24 cellular contexts compared by ENCODE assay signal in the genomic region with DNA sequence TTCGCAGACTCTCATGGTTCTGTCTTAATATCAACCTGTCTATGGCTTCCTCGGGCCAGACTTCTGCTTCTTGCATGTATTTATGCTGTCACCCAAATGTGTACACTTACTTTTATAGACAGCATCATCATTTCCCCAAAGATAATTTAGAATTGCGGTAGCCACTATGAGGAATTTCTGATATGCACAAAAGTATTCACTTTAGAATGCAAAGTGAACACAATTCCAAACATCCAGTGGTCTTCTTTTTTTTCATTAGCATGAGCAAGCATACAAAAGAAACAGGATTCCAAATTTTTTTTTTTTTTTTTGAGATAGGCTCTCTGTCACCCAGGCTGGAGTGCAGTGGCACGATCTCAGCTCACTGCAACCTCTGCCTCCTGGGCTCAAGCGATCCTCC. TPM values are rescaled to one million over a fixed set of nuclear protein-coding genes. Genes with fewer than 3 reads are reported as not detected.
DNase-seq lines count a peak whose midpoint lies in the region; ATAC-seq and TF ChIP-seq lines count a peak whose summit lies in the region.
"Had no signal": no experiment of that assay in that cellular context is flagged by ENCODE, and none has a peak within 500 bp of the region (broad histone marks: within the 10 kb centered on the region; RNA-seq: fewer than 3 reads in every experiment).

No MANE protein-coding gene starts in this region.

- H3K79me1 ChIP-seq in H9 (ENCODE audit: insufficient read depth, low read depth, low read length, poor library complexity, severe bottlenecking) = no peaks in the 10 kb centered on the region

- H3K4me1 Mint-ChIP-seq in H9 (peaks cover 12 to 13% of the 10 kb centered on the region in 2 experiments), Caco-2 (ENCODE audit: low read depth, unreplicated experiment) (peaks cover 8% of the 10 kb centered on the region)
- peaks cover 10% of the 10 kb centered on the region for H3K4me1 Mint-ChIP-seq in activated T-helper 17 cell treated with anti-CD3 and anti-CD28 coated beads, Interleukin-2, amount 50 U/mL, for 72 hours
- peaks cover 28% of the 10 kb centered on the region for H3K4me1 Mint-ChIP-seq in activated CD4-positive, alpha-beta T cell treated with anti-CD3 and anti-CD28 coated beads, Interleukin-2, amount 10 ng/mL, durations not matched to agents 7 days and 5 days

- WGBS in H9 (ENCODE audit: extremely low coverage, insufficient read length, low lambda C conversion rate) = no CpG with 5 or more reads among the region's 5 CpGs

- H2AK5ac ChIP-seq in H9 (ENCODE audit: insufficient read length, low read length) = no peak overlapping the region

- no peak overlapping the region for H2BK20ac ChIP-seq in H9 (ENCODE audit: low read depth, low read length, poor library complexity, severe bottlenecking)

- no peak for ATAC-seq in activated T-helper 17 cell treated with anti-CD3 and anti-CD28 coated beads, Interleukin-2, amount 50 U/mL, for 72 hours (replicated peaks)
- no peak for ATAC-seq in PC-3
- ATAC-seq: GM12878, HepG2, Right ventricle myocardium inferior had no signal

- POLR2A ChIA-PET in AG04450 (lab: Yijun Ruan, JAX) (no interaction called here), PC-3 (lab: Charles Lee; ENCODE audit: unreplicated experiment) (no interaction called here), Caco-2 (lab: Charles Lee) (no interaction called here)
- POLR2A ChIA-PET in activated CD4-positive, alpha-beta T cell treated with anti-CD3 and anti-CD28 coated beads, Interleukin-2, amount 10 ng/mL, durations not matched to agents 7 days and 5 days (lab: Charles Lee) = no interaction called here

- DNase-seq in AG04450 (ENCODE audit: low read depth, low spot score) (no peak), H9 (no peak), iris pigment epithelial cell (ENCODE audit: low read depth) (peak; percentile 17), PC-3 (no peak), Caco-2 (no peak)
- no peak for DNase-seq in activated CD4-positive, alpha-beta T cell treated with anti-CD3 and anti-CD28 coated beads, Interleukin-2, amount 10 ng/mL, durations not matched to agents 7 days and 5 days
- DNase-seq: CD4-positive, CD25-positive, alpha-beta regulatory T cell; GOT3; KBM-7; MV-4-11; NCI-H1105; NCI-H146; NCI-H1930; NCI-H446; NCI-H524 treated with DMSO at 0.1 percent for 48 hours; NCI-H774; PC-9; SJCRH30 had no signal

- H3K4me2 ChIP-seq in H9 (ENCODE audit: insufficient read depth, insufficient read length, low read length) (no peak overlapping the region), PC-3 (ENCODE audit: low read length) (no peak overlapping the region)
- H3K4me2 ChIP-seq: BLaER1, PC-9 had no signal

- H3K36me3 ChIP-seq in PC-3 (ENCODE audit: low read depth, low read length) = no peaks in the 10 kb centered on the region
- H3K36me3 ChIP-seq in Caco-2 (ENCODE audit: control insufficient read depth, insufficient read depth, low read length) = no peaks in the 10 kb centered on the region
- H3K36me3 ChIP-seq: SJCRH30 had no signal

- no peak for TF ChIP-seq CTCF in AG04450 (IDR thresholded peaks at IDR 0.05; ENCODE audit: low read depth, low read length)
- TF ChIP-seq CTCF in H9 (conservative IDR thresholded peaks at IDR 0.05) = no peak
- no peak for TF ChIP-seq CTCF in PC-3 (conservative IDR thresholded peaks at IDR 0.05; ENCODE audit: low read depth, low read length)
- TF ChIP-seq CTCF in Caco-2 (IDR thresholded peaks at IDR 0.05; ENCODE audit: insufficient read depth in 1 of 2, low read depth in 1 of 2, low read length in 1 of 2, severe bottlenecking in 1 of 2, unreplicated experiment in 1 of 2) = no peak

- peaks cover 9% of the 10 kb centered on the region for H3K23me2 ChIP-seq in H9 (ENCODE audit: insufficient read length, low read depth, low read length, poor library complexity, severe bottlenecking)

- H2AFZ ChIP-seq in H9 (ENCODE audit: low read length) (no peak overlapping the region), PC-3 (ENCODE audit: low read length) (no peak overlapping the region)
- H2AFZ ChIP-seq: PC-9 had no signal

- H3K4me1 ChIP-seq in H9 (ENCODE audit: insufficient read depth, low read length) = no peaks in the 10 kb centered on the region; the same call in 1 of the 2 replicates
- H3K4me1 ChIP-seq in PC-3 (ENCODE audit: insufficient read depth, low read length) = peaks cover 5% of the 10 kb centered on the region
- H3K4me1 ChIP-seq in Caco-2 = peaks cover 16% of the 10 kb centered on the region

- H3K36me3 Mint-ChIP-seq in H9 (ENCODE audit: insufficient read depth in 1 of 3, low read depth in 3 of 3) = no peaks in the 10 kb centered on the region
- H3K36me3 Mint-ChIP-seq in activated T-helper 17 cell treated with anti-CD3 and anti-CD28 coated beads, Interleukin-2, amount 50 U/mL, for 72 hours (ENCODE audit: low read depth) = peaks cover under 1% of the 10 kb centered on the region
- peaks cover 6% of the 10 kb centered on the region for H3K36me3 Mint-ChIP-seq in activated CD4-positive, alpha-beta T cell treated with anti-CD3 and anti-CD28 coated beads, Interleukin-2, amount 10 ng/mL, durations not matched to agents 7 days and 5 days (ENCODE audit: low read depth)
- peaks cover 18% of the 10 kb centered on the region for H3K36me3 Mint-ChIP-seq in Caco-2 (ENCODE audit: insufficient read depth, unreplicated experiment)

- no peak overlapping the region for H2BK120ac ChIP-seq in H9 (ENCODE audit: low read depth, low read length, poor library complexity, severe bottlenecking)

- H2BK15ac ChIP-seq in H9 (ENCODE audit: low read depth, low read length) = no peak overlapping the region

- H4K5ac ChIP-seq in H9 (ENCODE audit: insufficient read length, low read depth, low read length) = no peak overlapping the region

- H3K79me2 ChIP-seq in H9 (ENCODE audit: insufficient read depth, low read length) = no peaks in the 10 kb centered on the region
- H3K79me2 ChIP-seq in PC-3 (ENCODE audit: low read length) = peaks cover 8% of the 10 kb centered on the region

- no peak overlapping the region for H2BK12ac ChIP-seq in H9 (ENCODE audit: insufficient read length, low read depth, low read length)

- H3K4me3 Mint-ChIP-seq in H9 = no peak overlapping the region
- H3K4me3 Mint-ChIP-seq in activated T-helper 17 cell treated with anti-CD3 and anti-CD28 coated beads, Interleukin-2, amount 50 U/mL, for 72 hours = no peak overlapping the region
- H3K4me3 Mint-ChIP-seq in activated CD4-positive, alpha-beta T cell treated with anti-CD3 and anti-CD28 coated beads, Interleukin-2, amount 10 ng/mL, durations not matched to agents 7 days and 5 days = no peak overlapping the region
- no peak overlapping the region for H3K4me3 Mint-ChIP-seq in Caco-2 (ENCODE audit: unreplicated experiment)

- H2BK5ac ChIP-seq in H9 (ENCODE audit: insufficient read length, low read length) = no peak overlapping the region

- CTCF ChIA-PET in AG04450 (lab: Charles Lee) = interaction anchor here (0.9 to 3.7 kb wide), 9 partner anchors 9 to 501 kb away, joined by 3 to 31 read pairs (median 5); no protein-coding TSS in a partner anchor
- CTCF ChIA-PET in activated CD4-positive, alpha-beta T cell treated with anti-CD3 and anti-CD28 coated beads, Interleukin-2, amount 10 ng/mL, durations not matched to agents 7 days and 5 days (lab: Charles Lee) = interaction anchor here (0.6 to 2.4 kb wide), 4 partner anchors 9 to 36 kb away, joined by 3 to 11 read pairs (median 3); no protein-coding TSS in a partner anchor
- CTCF ChIA-PET in PC-3 (lab: Charles Lee) = interaction anchor here (0.8 kb wide), 1 partner anchor 31 kb away, joined by 3 read pairs; no protein-coding TSS in a partner anchor
- CTCF ChIA-PET in Caco-2 (lab: Charles Lee) = interaction anchor here (0.6 kb wide), 1 partner anchor 9 kb away, joined by 3 read pairs; no protein-coding TSS in a partner anchor

- H4K91ac ChIP-seq in H9 (ENCODE audit: insufficient read length, low read depth, low read length) = no peak overlapping the region

- H4K20me1 ChIP-seq in H9 (ENCODE audit: control insufficient read depth, insufficient read depth, insufficient read length) = no peaks in the 10 kb centered on the region
- no peaks in the 10 kb centered on the region for H4K20me1 ChIP-seq in PC-3 (ENCODE audit: low read length)

- H3K9me3 Mint-ChIP-seq in H9 (no peaks in the 10 kb centered on the region), Caco-2 (ENCODE audit: unreplicated experiment) (no peaks in the 10 kb centered on the region)
- H3K9me3 Mint-ChIP-seq in activated T-helper 17 cell treated with anti-CD3 and anti-CD28 coated beads, Interleukin-2, amount 50 U/mL, for 72 hours = no peaks in the 10 kb centered on the region
- no peaks in the 10 kb centered on the region for H3K9me3 Mint-ChIP-seq in activated CD4-positive, alpha-beta T cell treated with anti-CD3 and anti-CD28 coated beads, Interleukin-2, amount 10 ng/mL, durations not matched to agents 7 days and 5 days
- H3K9me3 Mint-ChIP-seq: CD4-positive, CD25-positive, alpha-beta regulatory T cell had no signal

- H3K27me3 ChIP-seq in AG04450 (ENCODE audit: control insufficient read depth, insufficient read depth, low read length) (no peaks in the 10 kb centered on the region), H9 (ENCODE audit: insufficient read depth, low read length) (no peaks in the 10 kb centered on the region), PC-3 (ENCODE audit: low read length) (no peaks in the 10 kb centered on the region), Caco-2 (replicated peaks; ENCODE audit: control insufficient read depth, insufficient read depth, low read length) (no peaks in the 10 kb centered on the region)
- H3K27me3 ChIP-seq: BLaER1, SJCRH30 had no signal

- no peak overlapping the region for H3K23ac ChIP-seq in H9 (ENCODE audit: insufficient read length, low read depth, low read length)

- H3K9me2 ChIP-seq in PC-3 (replicated peaks; ENCODE audit: low read length) = no peaks in the 10 kb centered on the region

- H4K8ac ChIP-seq in H9 (replicated peaks; ENCODE audit: insufficient read length, low read depth, low read length) = no peak overlapping the region

- H3T11ph ChIP-seq in H9 (ENCODE audit: low read length) = no peak overlapping the region

- no peaks in the 10 kb centered on the region; the same call in 1 of the 2 replicates for H3K9me3 ChIP-seq in AG04450 (ENCODE audit: control insufficient read depth, insufficient read depth, low read length)
- H3K9me3 ChIP-seq in H9 (ENCODE audit: control insufficient read depth, low read depth, low read length) = no peaks in the 10 kb centered on the region
- no peaks in the 10 kb centered on the region for H3K9me3 ChIP-seq in PC-3 (ENCODE audit: low read length)
- no peaks in the 10 kb centered on the region for H3K9me3 ChIP-seq in Caco-2
- H3K9me3 ChIP-seq: BLaER1, SJCRH30 had no signal

- intact Hi-C loops in PC-3 (cut with micrococcal nuclease) = no loop called here
- intact Hi-C loops in Caco-2 (cut with micrococcal nuclease; ENCODE audit: unreplicated experiment) = no loop called here

- no peak overlapping the region for H3K18ac ChIP-seq in H9 (ENCODE audit: insufficient read length, low read depth, low read length)

- H3K4me3 ChIP-seq in AG04450 (ENCODE audit: low read depth, low read length) (no peak overlapping the region), PC-3 (ENCODE audit: low read length) (no peak overlapping the region), Caco-2 (ENCODE audit: low read depth, low read length) (no peak overlapping the region)
- H3K4me3 ChIP-seq: BLaER1, GM12878, PC-9, SJCRH30 had no signal

- H3K14ac ChIP-seq in H9 (ENCODE audit: insufficient read depth, low read length) = no peak overlapping the region

- H3K27ac ChIP-seq in AG04450 (ENCODE audit: low read depth, low read length) (peak overlapping the region; percentile 33), H9 (ENCODE audit: insufficient read length, low read depth, low read length) (no peak overlapping the region), PC-3 (ENCODE audit: low read length) (no peak overlapping the region)
- H3K27ac ChIP-seq: 22Rv1, BLaER1, PC-9, SJCRH30 had no signal

- H3K56ac ChIP-seq in H9 (ENCODE audit: insufficient read length, low read depth, low read length) = no peak overlapping the region

- peaks cover 7% of the 10 kb centered on the region for H3K27me3 Mint-ChIP-seq in H9 (ENCODE audit: low read depth)
- H3K27me3 Mint-ChIP-seq in activated T-helper 17 cell treated with anti-CD3 and anti-CD28 coated beads, Interleukin-2, amount 50 U/mL, for 72 hours = no peaks in the 10 kb centered on the region
- no peaks in the 10 kb centered on the region for H3K27me3 Mint-ChIP-seq in activated CD4-positive, alpha-beta T cell treated with anti-CD3 and anti-CD28 coated beads, Interleukin-2, amount 10 ng/mL, durations not matched to agents 7 days and 5 days
- no peaks in the 10 kb centered on the region for H3K27me3 Mint-ChIP-seq in Caco-2 (ENCODE audit: insufficient read depth, unreplicated experiment)
- H3K27me3 Mint-ChIP-seq: CD4-positive, CD25-positive, alpha-beta regulatory T cell had no signal

- H3K9ac ChIP-seq in H9 (ENCODE audit: extremely low read depth, insufficient read length, low read length) = peak overlapping the region; percentile 13
- H3K9ac ChIP-seq in PC-3 (ENCODE audit: low read length) = no peak overlapping the region
- H3K9ac ChIP-seq: BLaER1 had no signal

- H3F3A ChIP-seq in PC-3 (ENCODE audit: low read length, unreplicated experiment) = no peaks in the 10 kb centered on the region

- no TSS peak for BruUV-seq in PC-3 (replicated peaks; lab: Mats Ljungman, UMichigan)
- BruUV-seq in Caco-2 (replicated peaks; lab: Mats Ljungman, UMichigan) = no TSS peak

- H3K27ac Mint-ChIP-seq in H9 = no peak overlapping the region
- peak overlapping the region; percentile 16 for H3K27ac Mint-ChIP-seq in activated T-helper 17 cell treated with anti-CD3 and anti-CD28 coated beads, Interleukin-2, amount 50 U/mL, for 72 hours
- no peak overlapping the region for H3K27ac Mint-ChIP-seq in activated CD4-positive, alpha-beta T cell treated with anti-CD3 and anti-CD28 coated beads, Interleukin-2, amount 10 ng/mL, durations not matched to agents 7 days and 5 days
- H3K27ac Mint-ChIP-seq in Caco-2 (ENCODE audit: unreplicated experiment) = no peak overlapping the region

- H3K4ac ChIP-seq in H9 (ENCODE audit: low read depth, low read length) = no peak overlapping the region

RNA-seq across cellular contexts. Expression of gene TTC7A, which starts 4.5 kb away (rescaled TPM):
- polyA plus RNA-seq in AG04450 (2011; rRNA removed) = 8.4 and 11.0 TPM in 2 replicates
- 13.0 and 13.4 TPM in 2 replicates for polyA minus RNA-seq in AG04450 (2011; rRNA and poly(A)+ RNA removed)
- 9.6 and 10.5 TPM in 2 replicates for total RNA-seq in H9 (2021)
- total RNA-seq in activated T-helper 17 cell treated with anti-CD3 and anti-CD28 coated beads, Interleukin-2, amount 50 U/mL, for 72 hours = 10 to 100 TPM; 45.2 to 62.1 TPM
- total RNA-seq in activated CD4-positive, alpha-beta T cell treated with anti-CD3 and anti-CD28 coated beads, Interleukin-2, amount 10 ng/mL, durations not matched to agents 7 days and 5 days = 10 to 100 TPM; 61.2 to 61.5 TPM
- total RNA-seq in PC-3 (2014; rRNA removed) = 21.8 and 24.2 TPM in 2 replicates
- 58.7 and 60.0 TPM in 2 replicates for total RNA-seq in Caco-2 (2022)

RNA-seq across cellular contexts. Expression of gene MCFD2, which starts 21.0 kb away (rescaled TPM):
- polyA plus RNA-seq in AG04450 (2011; rRNA removed) = 176 and 231 TPM in 2 replicates
- polyA minus RNA-seq in AG04450 (2011; rRNA and poly(A)+ RNA removed) = 125 and 128 TPM in 2 replicates
- total RNA-seq in H9 (2021) (64.6 and 64.7 TPM in 2 replicates), PC-3 (2014; rRNA removed) (91.9 and 112 TPM in 2 replicates), Caco-2 (2022) (142 and 156 TPM in 2 replicates)
- 10 to 100 TPM; 37.1 to 63.1 TPM for total RNA-seq in activated T-helper 17 cell treated with anti-CD3 and anti-CD28 coated beads, Interleukin-2, amount 50 U/mL, for 72 hours
- 10 to 100 TPM; 48.3 to 52.6 TPM for total RNA-seq in activated CD4-positive, alpha-beta T cell treated with anti-CD3 and anti-CD28 coated beads, Interleukin-2, amount 10 ng/mL, durations not matched to agents 7 days and 5 days
